17 cellular contexts compared by ENCODE assay signal in the genomic region with DNA sequence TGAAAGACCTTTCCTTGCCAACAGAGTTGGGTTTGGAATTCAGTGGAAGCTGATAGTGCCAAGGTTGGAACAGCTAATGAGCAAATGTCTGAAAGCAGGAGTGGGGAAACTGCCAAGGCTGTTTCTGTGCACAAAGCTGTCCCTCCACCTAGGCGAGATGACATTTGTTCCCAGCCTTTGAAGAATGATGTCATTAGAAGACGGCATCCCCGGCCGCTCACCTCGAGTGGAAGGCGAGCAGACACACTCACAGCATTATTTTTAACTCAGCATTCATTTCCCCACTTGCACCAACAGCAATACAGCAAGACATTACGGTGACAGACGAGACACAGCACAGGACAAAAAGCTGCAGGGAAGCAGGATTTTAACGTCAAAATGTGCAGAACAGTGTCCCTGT.
DNase-seq lines count a peak whose midpoint lies in the region; ATAC-seq and TF ChIP-seq lines count a peak whose summit lies in the region.
"Had no signal": no experiment of that assay in that cellular context is flagged by ENCODE, and none has a peak within 500 bp of the region (broad histone marks: within the 10 kb centered on the region; RNA-seq: fewer than 3 reads in every experiment).

No MANE protein-coding gene starts in this region.

- H3K36me3 ChIP-seq in mammary epithelial cell (ENCODE audit: insufficient read depth, low read length): no peaks in the 10 kb centered on the region
- H3K36me3 ChIP-seq in HEK293 (ENCODE audit: control insufficient read depth in 2 of 2, insufficient read depth in 1 of 2, low read length in 2 of 2): no peaks in the 10 kb centered on the region
- H3K36me3 ChIP-seq in adrenal gland (replicated peaks in 1 of 2): no peaks in the 10 kb centered on the region
- no peaks in the 10 kb centered on the region for H3K36me3 ChIP-seq in neural cell (ENCODE audit: insufficient read depth, low read length)
- H3K36me3 ChIP-seq: BLaER1 treated with 17β-estradiol and CSF1 and Interleukin-3, amounts not matched to agents 10 nM and 100 nM; Peyer's patch had no signal

- peak; percentile 73 for TF ChIP-seq EP300 in neural cell (conservative IDR thresholded peaks at IDR 0.05; ENCODE audit: poor library complexity, severe bottlenecking)

- H3K27me3 ChIP-seq in mammary epithelial cell (ENCODE audit: insufficient read depth, low read length): no peaks in the 10 kb centered on the region
- no peaks in the 10 kb centered on the region for H3K27me3 ChIP-seq in adrenal gland
- no peaks in the 10 kb centered on the region for H3K27me3 ChIP-seq in neural cell (ENCODE audit: insufficient read depth, low read depth, low read length)
- H3K27me3 ChIP-seq: BLaER1 treated with 17β-estradiol and CSF1 and Interleukin-3, amounts not matched to agents 10 nM and 100 nM; Peyer's patch had no signal

- H3K4me3 Mint-ChIP-seq in MCF 10A (ENCODE audit: unreplicated experiment): no peak overlapping the region
- H3K4me3 Mint-ChIP-seq: CD8-positive, alpha-beta memory T cell had no signal

- POLR2A ChIA-PET in MCF 10A (lab: Yijun Ruan, JAX): no interaction called here
- POLR2A ChIA-PET in HEK293 (lab: Yijun Ruan, JAX): no interaction called here

- no peaks in the 10 kb centered on the region for H3F3A ChIP-seq in neural cell (ENCODE audit: insufficient read depth, low read length, poor library complexity, severe bottlenecking)

- CTCF ChIA-PET in mammary epithelial cell (lab: Charles Lee; ENCODE audit: low non-redundant PET) (interaction anchor here (0.6 kb wide), 1 partner anchor 266 kb away, joined by 6 read pairs; no protein-coding TSS in a partner anchor), MCF 10A (lab: Yijun Ruan, JAX) (interaction anchor here (0.7 kb wide), 1 partner anchor 15 kb away, joined by 5 read pairs; no protein-coding TSS in a partner anchor), HEK293 (lab: Yijun Ruan, JAX) (interaction anchor here (0.9 to 1.2 kb wide), 2 partner anchors 17 to 187 kb away, joined by 3 to 4 read pairs; no protein-coding TSS in a partner anchor)

- H3K9me3 ChIP-seq in mammary epithelial cell (replicated peaks; ENCODE audit: insufficient read depth, low read length) (no peaks in the 10 kb centered on the region), HEK293 (ENCODE audit: control insufficient read depth, insufficient read depth, low read depth, low read length) (no peaks in the 10 kb centered on the region), adrenal gland (replicated peaks in 1 of 3) (peaks cover 0 to 6% (median 0%) of the 10 kb centered on the region in 3 donors), neural cell (ENCODE audit: low read length) (no peaks in the 10 kb centered on the region)
- H3K9me3 ChIP-seq: BLaER1 treated with 17β-estradiol and CSF1 and Interleukin-3, amounts not matched to agents 10 nM and 100 nM; Peyer's patch had no signal

- BruUV-seq in mammary epithelial cell (replicated peaks; lab: Mats Ljungman, UMichigan) (no TSS peak), MCF 10A (replicated peaks; lab: Mats Ljungman, UMichigan) (no TSS peak)

- no peak overlapping the region for H3K4me3 ChIP-seq in mammary epithelial cell (replicated peaks in 1 of 3; ENCODE audit: insufficient read depth in 1 of 3, low read depth in 2 of 3, low read length in 3 of 3)
- no peak overlapping the region for H3K4me3 ChIP-seq in HEK293 (ENCODE audit: low read depth, low read length)
- no peak overlapping the region for H3K4me3 ChIP-seq in adrenal gland
- H3K4me3 ChIP-seq in neural cell (ENCODE audit: low read length): no peak overlapping the region
- H3K4me3 ChIP-seq: BLaER1 treated with 17β-estradiol and CSF1 and Interleukin-3, amounts not matched to agents 10 nM and 100 nM; Peyer's patch had no signal

- H3K9me2 ChIP-seq in neural cell (ENCODE audit: insufficient read depth, low read length): no peaks in the 10 kb centered on the region

- no peaks in the 10 kb centered on the region for H3K9me3 Mint-ChIP-seq in MCF 10A (ENCODE audit: unreplicated experiment)

- no peaks in the 10 kb centered on the region for H3K4me1 Mint-ChIP-seq in MCF 10A (ENCODE audit: insufficient read depth, unreplicated experiment)
- H3K4me1 Mint-ChIP-seq: CD8-positive, alpha-beta memory T cell had no signal

- TF ChIP-seq POLR2A in adrenal gland (IDR thresholded peaks at IDR 0.05): no peak

- H2AFZ ChIP-seq in mammary epithelial cell (ENCODE audit: low read depth, low read length) (peak overlapping the region; percentile 59), neural cell (ENCODE audit: low read depth, low read length) (no peak overlapping the region)

- H3K79me2 ChIP-seq in mammary epithelial cell (ENCODE audit: insufficient read depth, low read length): no peaks in the 10 kb centered on the region
- H3K79me2 ChIP-seq in neural cell (replicated peaks; ENCODE audit: insufficient read depth, low read length): no peaks in the 10 kb centered on the region

- in situ Hi-C loops in mammary epithelial cell (cut with MboI; ENCODE audit: low sequenced_read_pairs in 2 of 2): no loop called here

- intact Hi-C loops in mammary epithelial cell (cut with micrococcal nuclease) (no loop called here), MCF 10A (cut with micrococcal nuclease) (no loop called here), adrenal gland (cut with DNase I) (no loop called here)

- H3K27ac ChIP-seq in mammary epithelial cell (ENCODE audit: insufficient read depth, low read depth, low read length) (no peak overlapping the region), HEK293 (ENCODE audit: extremely low read depth, low read depth, low read length) (no peak overlapping the region), adrenal gland (peak overlapping the region in 1 of 5 donors; percentile 21), neural cell (ENCODE audit: low read length) (peak overlapping the region; percentile 73)
- H3K27ac ChIP-seq: BLaER1 treated with 17β-estradiol and CSF1 and Interleukin-3, amounts not matched to agents 10 nM and 100 nM; HL-60; Peyer's patch had no signal

- H3K27me3 Mint-ChIP-seq in MCF 10A (ENCODE audit: insufficient read depth, unreplicated experiment): no peaks in the 10 kb centered on the region

- no peak overlapping the region for H3K4me2 ChIP-seq in mammary epithelial cell (ENCODE audit: insufficient read depth, low read depth, low read length)
- no peak overlapping the region for H3K4me2 ChIP-seq in neural cell (ENCODE audit: low read length)
- H3K4me2 ChIP-seq: BLaER1 treated with 17β-estradiol and CSF1 and Interleukin-3, amounts not matched to agents 10 nM and 100 nM had no signal

- H3K9ac ChIP-seq in mammary epithelial cell (ENCODE audit: insufficient read depth, low read length) (no peak overlapping the region), neural cell (ENCODE audit: low read length) (peak overlapping the region; percentile 54)
- H3K9ac ChIP-seq: BLaER1 treated with 17β-estradiol and CSF1 and Interleukin-3, amounts not matched to agents 10 nM and 100 nM had no signal

- H3K4me1 ChIP-seq in mammary epithelial cell (ENCODE audit: insufficient read depth, low read length) (no peaks in the 10 kb centered on the region), HEK293 (ENCODE audit: control insufficient read depth, insufficient read depth, low read length) (no peaks in the 10 kb centered on the region), adrenal gland (replicated peaks in 1 of 2) (peaks cover 0 to 6% of the 10 kb centered on the region in 2 donors)
- H3K4me1 ChIP-seq: BLaER1 treated with 17β-estradiol and CSF1 and Interleukin-3, amounts not matched to agents 10 nM and 100 nM; Peyer's patch had no signal

- DNase-seq in mammary epithelial cell (no peak), MCF 10A (ENCODE audit: unreplicated experiment) (no peak), adrenal gland (peak; percentile 18 to 60 (median 39)), 8988T (no peak), EL (no peak)
- DNase-seq: CD8-positive, alpha-beta memory T cell; NCI-H1417 treated with DMSO at 0.1 percent for 48 hours; NCI-H2029 treated with DMSO at 0.1 percent for 48 hours; NCI-H510A treated with DMSO at 0.1 percent for 48 hours; Peyer's patch; SHP77 treated with DMSO at 0.1 percent for 48 hours had no signal

- H4K20me1 ChIP-seq in mammary epithelial cell (ENCODE audit: insufficient read depth, low read length) (no peaks in the 10 kb centered on the region), neural cell (ENCODE audit: insufficient read depth) (no peaks in the 10 kb centered on the region)
- H4K20me1 ChIP-seq: BLaER1 treated with 17β-estradiol and CSF1 and Interleukin-3, amounts not matched to agents 10 nM and 100 nM had no signal

- dilution Hi-C loops in mammary epithelial cell (cut with HindIII; ENCODE audit: low sequenced_read_pairs): no loop called here

- no peaks in the 10 kb centered on the region for H3K36me3 Mint-ChIP-seq in MCF 10A (ENCODE audit: insufficient read depth, unreplicated experiment)
- H3K36me3 Mint-ChIP-seq: CD8-positive, alpha-beta memory T cell had no signal

- TF ChIP-seq RAD21 in neural cell (conservative IDR thresholded peaks at IDR 0.05): no peak

- no peak overlapping the region for H3K27ac Mint-ChIP-seq in MCF 10A (ENCODE audit: low read depth, unreplicated experiment)
- H3K27ac Mint-ChIP-seq: CD8-positive, alpha-beta memory T cell had no signal

- no peak for ATAC-seq in HG03108 (IDR thresholded peaks at IDR 0.05; ENCODE audit: unreplicated experiment)
- ATAC-seq: SK-N-SH treated with all-trans-retinoic acid at 6 μM for 48 hours had no signal

- TF ChIP-seq CTCF in mammary epithelial cell (conservative IDR thresholded peaks at IDR 0.05 in 1 of 2, IDR thresholded peaks at IDR 0.05 in 1 of 2; ENCODE audit: extremely low read depth in 1 of 2, insufficient read depth in 1 of 2, low read depth in 1 of 2, low read length in 2 of 2) (no peak), MCF 10A (IDR thresholded peaks at IDR 0.05; ENCODE audit: unreplicated experiment) (no peak), HEK293 (tag by site-specific recombination; IDR thresholded peaks at IDR 0.05) (no peak), adrenal gland (IDR thresholded peaks at IDR 0.05) (no peak), neural cell (IDR thresholded peaks at IDR 0.05; ENCODE audit: poor library complexity, severe bottlenecking) (no peak)

- 33% methylated on average over 8 of the region's 9 CpGs for WGBS in mammary epithelial cell (ENCODE audit: low coverage, missing lambda C conversion rate)
- 17 to 35% (median 27%) methylated on average over 9 of the region's 9 CpGs for WGBS in adrenal gland, 4 donors

TF ChIP-seq in neural cell, 6 proteins besides CTCF, POLR2A, EP300 and RAD21 (continues in another document):
- TF ChIP-seq SMC3 (conservative IDR thresholded peaks at IDR 0.05; ENCODE audit: poor library complexity) (peak; percentile 28), TAF1 (IDR thresholded peaks at IDR 0.05; ENCODE audit: low read depth) (no peak), EZH2 (IDR thresholded peaks at IDR 0.05; ENCODE audit: borderline replicate concordance, insufficient read depth, low read length, poor library complexity, severe bottlenecking) (no peak), MXI1 (conservative IDR thresholded peaks at IDR 0.05; ENCODE audit: poor library complexity, severe bottlenecking) (no peak), POLR2AphosphoS5 (IDR thresholded peaks at IDR 0.05) (peak; percentile 52)

Comparison
In these comparisons a context has a peak if more than half of its experiments do, and no peak if none do; other contexts are left out.
1. DNase-seq: peak in adrenal gland (7 of 7); none in mammary epithelial cell (single experiment), MCF 10A (single experiment), 8988T (single experiment) and EL (single experiment).